ENCODE assay signal across 1 cellular context in genomic region chr12:122958198-122958888, GRCh38.
TF ChIP-seq lines count a peak whose summit lies in the region.

No MANE protein-coding gene starts in this region.

TF ChIP-seq in HepG2, 621 proteins besides CTCF, POLR2A, EP300 and RAD21:
- TF ChIP-seq PCBP2 (optimal IDR thresholded peaks at IDR 0.05; ENCODE audit: low read depth, low read length, poor library complexity, severe bottlenecking) (no peak), ZNF121 (CRISPR knock-in tag; IDR thresholded peaks at IDR 0.05) (peak; percentile 45; the same call in 1 of the 2 replicates)
